In genomic region chr16:50313596-50314483, GRCh38 we compare ENCODE assay signal across 1 cellular context.
A peak's percentile ranks its signal among the peaks of the same experiment; 100 is the strongest.
TF ChIP-seq lines count a peak whose summit lies in the region.

No MANE protein-coding gene starts in this region.

TF ChIP-seq in HepG2, 621 proteins besides CTCF, POLR2A, EP300 and RAD21 (continued from another document and continues in another):
- TF ChIP-seq CEBPG (CRISPR knock-in tag; IDR thresholded peaks at IDR 0.05), result peak; percentile 19; the same call in 1 of the 2 replicates
- TF ChIP-seq BCLAF1 (IDR thresholded peaks at IDR 0.05), result no peak
- TF ChIP-seq MAX (IDR thresholded peaks at IDR 0.05), result 0 out of 2 replicates have a peak, but pooled peaks have one; percentile 37
- TF ChIP-seq, protein P1, sequence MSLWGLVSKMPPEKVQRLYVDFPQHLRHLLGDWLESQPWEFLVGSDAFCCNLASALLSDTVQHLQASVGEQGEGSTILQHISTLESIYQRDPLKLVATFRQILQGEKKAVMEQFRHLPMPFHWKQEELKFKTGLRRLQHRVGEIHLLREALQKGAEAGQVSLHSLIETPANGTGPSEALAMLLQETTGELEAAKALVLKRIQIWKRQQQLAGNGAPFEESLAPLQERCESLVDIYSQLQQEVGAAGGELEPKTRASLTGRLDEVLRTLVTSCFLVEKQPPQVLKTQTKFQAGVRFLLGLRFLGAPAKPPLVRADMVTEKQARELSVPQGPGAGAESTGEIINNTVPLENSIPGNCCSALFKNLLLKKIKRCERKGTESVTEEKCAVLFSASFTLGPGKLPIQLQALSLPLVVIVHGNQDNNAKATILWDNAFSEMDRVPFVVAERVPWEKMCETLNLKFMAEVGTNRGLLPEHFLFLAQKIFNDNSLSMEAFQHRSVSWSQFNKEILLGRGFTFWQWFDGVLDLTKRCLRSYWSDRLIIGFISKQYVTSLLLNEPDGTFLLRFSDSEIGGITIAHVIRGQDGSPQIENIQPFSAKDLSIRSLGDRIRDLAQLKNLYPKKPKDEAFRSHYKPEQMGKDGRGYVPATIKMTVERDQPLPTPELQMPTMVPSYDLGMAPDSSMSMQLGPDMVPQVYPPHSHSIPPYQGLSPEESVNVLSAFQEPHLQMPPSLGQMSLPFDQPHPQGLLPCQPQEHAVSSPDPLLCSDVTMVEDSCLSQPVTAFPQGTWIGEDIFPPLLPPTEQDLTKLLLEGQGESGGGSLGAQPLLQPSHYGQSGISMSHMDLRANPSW (CRISPR knock-in tag; IDR thresholded peaks at IDR 0.05; ENCODE audit: borderline replicate concordance), result no peak
- TF ChIP-seq, protein P2, sequence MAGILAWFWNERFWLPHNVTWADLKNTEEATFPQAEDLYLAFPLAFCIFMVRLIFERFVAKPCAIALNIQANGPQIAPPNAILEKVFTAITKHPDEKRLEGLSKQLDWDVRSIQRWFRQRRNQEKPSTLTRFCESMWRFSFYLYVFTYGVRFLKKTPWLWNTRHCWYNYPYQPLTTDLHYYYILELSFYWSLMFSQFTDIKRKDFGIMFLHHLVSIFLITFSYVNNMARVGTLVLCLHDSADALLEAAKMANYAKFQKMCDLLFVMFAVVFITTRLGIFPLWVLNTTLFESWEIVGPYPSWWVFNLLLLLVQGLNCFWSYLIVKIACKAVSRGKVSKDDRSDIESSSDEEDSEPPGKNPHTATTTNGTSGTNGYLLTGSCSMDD (CRISPR knock-in tag; IDR thresholded peaks at IDR 0.05), result 0 out of 2 replicates have a peak, but pooled peaks have one; percentile 55
- peak; percentile 29; the same call in 1 of the 2 replicates for TF ChIP-seq NFE2L2 (IDR thresholded peaks at IDR 0.05; ENCODE audit: low read length)
- TF ChIP-seq HMG20B (CRISPR knock-in tag; conservative IDR thresholded peaks at IDR 0.05), result peak; percentile 46; the same call in 1 of the 2 replicates
- TF ChIP-seq, protein P3, sequence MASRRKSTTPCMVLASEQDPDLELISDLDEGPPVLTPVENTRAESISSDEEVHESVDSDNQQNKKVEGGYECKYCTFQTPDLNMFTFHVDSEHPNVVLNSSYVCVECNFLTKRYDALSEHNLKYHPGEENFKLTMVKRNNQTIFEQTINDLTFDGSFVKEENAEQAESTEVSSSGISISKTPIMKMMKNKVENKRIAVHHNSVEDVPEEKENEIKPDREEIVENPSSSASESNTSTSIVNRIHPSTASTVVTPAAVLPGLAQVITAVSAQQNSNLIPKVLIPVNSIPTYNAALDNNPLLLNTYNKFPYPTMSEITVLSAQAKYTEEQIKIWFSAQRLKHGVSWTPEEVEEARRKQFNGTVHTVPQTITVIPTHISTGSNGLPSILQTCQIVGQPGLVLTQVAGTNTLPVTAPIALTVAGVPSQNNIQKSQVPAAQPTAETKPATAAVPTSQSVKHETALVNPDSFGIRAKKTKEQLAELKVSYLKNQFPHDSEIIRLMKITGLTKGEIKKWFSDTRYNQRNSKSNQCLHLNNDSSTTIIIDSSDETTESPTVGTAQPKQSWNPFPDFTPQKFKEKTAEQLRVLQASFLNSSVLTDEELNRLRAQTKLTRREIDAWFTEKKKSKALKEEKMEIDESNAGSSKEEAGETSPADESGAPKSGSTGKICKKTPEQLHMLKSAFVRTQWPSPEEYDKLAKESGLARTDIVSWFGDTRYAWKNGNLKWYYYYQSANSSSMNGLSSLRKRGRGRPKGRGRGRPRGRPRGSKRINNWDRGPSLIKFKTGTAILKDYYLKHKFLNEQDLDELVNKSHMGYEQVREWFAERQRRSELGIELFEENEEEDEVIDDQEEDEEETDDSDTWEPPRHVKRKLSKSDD (CRISPR knock-in tag; IDR thresholded peaks at IDR 0.05; ENCODE audit: low read depth), result 0 out of 2 replicates have a peak, but pooled peaks have one; percentile 56
- peak; percentile 81; the same call in 1 of the 2 replicates for TF ChIP-seq NFE2 (CRISPR knock-in tag; IDR thresholded peaks at IDR 0.05)
- peak; percentile 47 for TF ChIP-seq POGZ (CRISPR knock-in tag; IDR thresholded peaks at IDR 0.05)
- TF ChIP-seq ZNF12 (CRISPR knock-in tag; IDR thresholded peaks at IDR 0.05), result peak; percentile 60; the same call in 1 of the 2 replicates
- TF ChIP-seq, protein P4, sequence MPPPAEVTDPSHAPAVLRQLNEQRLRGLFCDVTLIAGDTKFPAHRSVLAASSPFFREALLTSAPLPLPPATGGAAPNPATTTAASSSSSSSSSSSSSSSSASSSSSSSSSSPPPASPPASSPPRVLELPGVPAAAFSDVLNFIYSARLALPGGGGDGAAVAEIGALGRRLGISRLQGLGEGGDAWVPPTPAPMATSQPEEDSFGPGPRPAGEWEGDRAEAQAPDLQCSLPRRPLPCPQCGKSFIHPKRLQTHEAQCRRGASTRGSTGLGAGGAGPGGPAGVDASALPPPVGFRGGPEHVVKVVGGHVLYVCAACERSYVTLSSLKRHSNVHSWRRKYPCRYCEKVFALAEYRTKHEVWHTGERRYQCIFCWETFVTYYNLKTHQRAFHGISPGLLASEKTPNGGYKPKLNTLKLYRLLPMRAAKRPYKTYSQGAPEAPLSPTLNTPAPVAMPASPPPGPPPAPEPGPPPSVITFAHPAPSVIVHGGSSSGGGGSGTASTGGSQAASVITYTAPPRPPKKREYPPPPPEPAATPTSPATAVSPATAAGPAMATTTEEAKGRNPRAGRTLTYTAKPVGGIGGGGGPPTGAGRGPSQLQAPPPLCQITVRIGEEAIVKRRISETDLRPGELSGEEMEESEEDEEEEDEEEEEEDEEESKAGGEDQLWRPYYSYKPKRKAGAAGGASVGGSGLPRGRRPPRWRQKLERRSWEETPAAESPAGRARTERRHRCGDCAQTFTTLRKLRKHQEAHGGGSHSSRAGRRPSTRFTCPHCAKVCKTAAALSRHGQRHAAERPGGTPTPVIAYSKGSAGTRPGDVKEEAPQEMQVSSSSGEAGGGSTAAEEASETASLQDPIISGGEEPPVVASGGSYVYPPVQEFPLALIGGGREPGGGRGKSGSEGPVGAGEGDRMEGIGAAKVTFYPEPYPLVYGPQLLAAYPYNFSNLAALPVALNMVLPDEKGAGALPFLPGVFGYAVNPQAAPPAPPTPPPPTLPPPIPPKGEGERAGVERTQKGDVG (CRISPR knock-in tag; IDR thresholded peaks at IDR 0.05; ENCODE audit: borderline replicate concordance), result peak; percentile 97; the same call in 1 of the 2 replicates
- 0 out of 2 replicates have a peak, but pooled peaks have one; percentile 42 for TF ChIP-seq IKZF5 (CRISPR knock-in tag; IDR thresholded peaks at IDR 0.05)
- peak; percentile 20; the same call in 1 of the 2 replicates for TF ChIP-seq STAG1 (CRISPR knock-in tag; IDR thresholded peaks at IDR 0.05)
- TF ChIP-seq SPEN (CRISPR knock-in tag; IDR thresholded peaks at IDR 0.05; ENCODE audit: low read depth), result no peak
- TF ChIP-seq, protein P5, sequence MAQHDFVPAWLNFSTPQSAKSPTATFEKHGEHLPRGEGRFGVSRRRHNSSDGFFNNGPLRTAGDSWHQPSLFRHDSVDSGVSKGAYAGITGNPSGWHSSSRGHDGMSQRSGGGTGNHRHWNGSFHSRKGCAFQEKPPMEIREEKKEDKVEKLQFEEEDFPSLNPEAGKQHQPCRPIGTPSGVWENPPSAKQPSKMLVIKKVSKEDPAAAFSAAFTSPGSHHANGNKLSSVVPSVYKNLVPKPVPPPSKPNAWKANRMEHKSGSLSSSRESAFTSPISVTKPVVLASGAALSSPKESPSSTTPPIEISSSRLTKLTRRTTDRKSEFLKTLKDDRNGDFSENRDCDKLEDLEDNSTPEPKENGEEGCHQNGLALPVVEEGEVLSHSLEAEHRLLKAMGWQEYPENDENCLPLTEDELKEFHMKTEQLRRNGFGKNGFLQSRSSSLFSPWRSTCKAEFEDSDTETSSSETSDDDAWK (CRISPR knock-in tag; IDR thresholded peaks at IDR 0.05), result no peak
- TF ChIP-seq ZNF782 (CRISPR knock-in tag; IDR thresholded peaks at IDR 0.05; ENCODE audit: borderline replicate concordance), result no peak
- TF ChIP-seq NCOA2 (CRISPR knock-in tag; IDR thresholded peaks at IDR 0.05), result peak; percentile 64
- peak; percentile 82 for TF ChIP-seq SAP130 (CRISPR knock-in tag; IDR thresholded peaks at IDR 0.05; ENCODE audit: low read depth)
- peak; percentile 56; the same call in 1 of the 2 replicates for TF ChIP-seq TARDBP (CRISPR knock-in tag; IDR thresholded peaks at IDR 0.05)
- 0 out of 2 replicates have a peak, but pooled peaks have one; percentile 24 for TF ChIP-seq ZNF256 (CRISPR knock-in tag; conservative IDR thresholded peaks at IDR 0.05)
- peak; percentile 41; the same call in 1 of the 2 replicates for TF ChIP-seq GATA4 (IDR thresholded peaks at IDR 0.05; ENCODE audit: borderline replicate concordance, low read depth)
- TF ChIP-seq CBX5 (CRISPR knock-in tag; IDR thresholded peaks at IDR 0.05; ENCODE audit: borderline replicate concordance), result peak; percentile 64; the same call in 1 of the 2 replicates
- peak; percentile 41; the same call in 1 of the 2 replicates for TF ChIP-seq BCL6 (CRISPR knock-in tag; IDR thresholded peaks at IDR 0.05)
- TF ChIP-seq, protein P6, sequence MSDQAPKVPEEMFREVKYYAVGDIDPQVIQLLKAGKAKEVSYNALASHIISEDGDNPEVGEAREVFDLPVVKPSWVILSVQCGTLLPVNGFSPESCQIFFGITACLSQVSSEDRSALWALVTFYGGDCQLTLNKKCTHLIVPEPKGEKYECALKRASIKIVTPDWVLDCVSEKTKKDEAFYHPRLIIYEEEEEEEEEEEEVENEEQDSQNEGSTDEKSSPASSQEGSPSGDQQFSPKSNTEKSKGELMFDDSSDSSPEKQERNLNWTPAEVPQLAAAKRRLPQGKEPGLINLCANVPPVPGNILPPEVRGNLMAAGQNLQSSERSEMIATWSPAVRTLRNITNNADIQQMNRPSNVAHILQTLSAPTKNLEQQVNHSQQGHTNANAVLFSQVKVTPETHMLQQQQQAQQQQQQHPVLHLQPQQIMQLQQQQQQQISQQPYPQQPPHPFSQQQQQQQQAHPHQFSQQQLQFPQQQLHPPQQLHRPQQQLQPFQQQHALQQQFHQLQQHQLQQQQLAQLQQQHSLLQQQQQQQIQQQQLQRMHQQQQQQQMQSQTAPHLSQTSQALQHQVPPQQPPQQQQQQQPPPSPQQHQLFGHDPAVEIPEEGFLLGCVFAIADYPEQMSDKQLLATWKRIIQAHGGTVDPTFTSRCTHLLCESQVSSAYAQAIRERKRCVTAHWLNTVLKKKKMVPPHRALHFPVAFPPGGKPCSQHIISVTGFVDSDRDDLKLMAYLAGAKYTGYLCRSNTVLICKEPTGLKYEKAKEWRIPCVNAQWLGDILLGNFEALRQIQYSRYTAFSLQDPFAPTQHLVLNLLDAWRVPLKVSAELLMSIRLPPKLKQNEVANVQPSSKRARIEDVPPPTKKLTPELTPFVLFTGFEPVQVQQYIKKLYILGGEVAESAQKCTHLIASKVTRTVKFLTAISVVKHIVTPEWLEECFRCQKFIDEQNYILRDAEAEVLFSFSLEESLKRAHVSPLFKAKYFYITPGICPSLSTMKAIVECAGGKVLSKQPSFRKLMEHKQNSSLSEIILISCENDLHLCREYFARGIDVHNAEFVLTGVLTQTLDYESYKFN (CRISPR knock-in tag; conservative IDR thresholded peaks at IDR 0.05), result peak; percentile 40; the same call in 1 of the 2 replicates
- 0 out of 2 replicates have a peak, but pooled peaks have one; percentile 34 for TF ChIP-seq MEIS2 (CRISPR knock-in tag; IDR thresholded peaks at IDR 0.05)
- TF ChIP-seq FOXA1 (IDR thresholded peaks at IDR 0.05), result no peak
- peak; percentile 87 for TF ChIP-seq FOXA1 (CRISPR knock-in tag; IDR thresholded peaks at IDR 0.05)
- TF ChIP-seq NFKB2 (CRISPR knock-in tag; IDR thresholded peaks at IDR 0.05; ENCODE audit: borderline replicate concordance), result 0 out of 2 replicates have a peak, but pooled peaks have one; percentile 64
- TF ChIP-seq ZNF292 (CRISPR knock-in tag; IDR thresholded peaks at IDR 0.05; ENCODE audit: borderline replicate concordance, low read depth), result 0 out of 2 replicates have a peak, but pooled peaks have one; percentile 36
- TF ChIP-seq TFE3 (CRISPR knock-in tag; IDR thresholded peaks at IDR 0.05), result peak; percentile 74
- no peak; the same call in 1 of the 2 replicates for TF ChIP-seq ZNF580 (CRISPR knock-in tag; IDR thresholded peaks at IDR 0.05; ENCODE audit: borderline replicate concordance, low read depth)
- no peak for TF ChIP-seq IRX3 (CRISPR knock-in tag; IDR thresholded peaks at IDR 0.05; ENCODE audit: borderline replicate concordance, low read depth)
- 0 out of 2 replicates have a peak, but pooled peaks have one; percentile 34 for TF ChIP-seq ZSCAN20 (CRISPR knock-in tag; IDR thresholded peaks at IDR 0.05; ENCODE audit: borderline replicate concordance)
